25 cellular contexts compared by ENCODE assay signal in genomic region chr1:204147392-204148097, GRCh38. TPM values are rescaled to one million over a fixed set of nuclear protein-coding genes. Genes with fewer than 3 reads are reported as not detected.
DNase-seq lines count a peak whose midpoint lies in the region; ATAC-seq and TF ChIP-seq lines count a peak whose summit lies in the region.
"Had no signal": no experiment of that assay in that cellular context is flagged by ENCODE, and none has a peak within 500 bp of the region (broad histone marks: within the 10 kb centered on the region; RNA-seq: fewer than 3 reads in every experiment).

No MANE protein-coding gene starts in this region.

- no peak overlapping the region for H3K56ac ChIP-seq in mesendoderm (ENCODE audit: low read length)

- peak; percentile 5 for DNase-seq in 8988T
- peak; percentile 58 for DNase-seq in endodermal cell
- peak; percentile 26 for DNase-seq in mesendoderm
- no peak for DNase-seq in stimulated activated CD4-positive, alpha-beta T cell treated with anti-CD3 and anti-CD28 coated beads, Interleukin-4, amount 100 ng/mL, for 1 hour
- no peak for DNase-seq in activated CD4-positive, alpha-beta memory T cell treated with anti-CD3 and anti-CD28 coated beads, Interleukin-2, amount 10 ng/mL, durations not matched to agents 7 days and 5 days
- DNase-seq in activated CD4-positive, alpha-beta T cell treated with anti-CD3 and anti-CD28 coated beads for 48 hours, result no peak
- DNase-seq: activated CD4-positive, alpha-beta T cell treated with anti-CD3 and anti-CD28 coated beads, Interleukin-2, amount 50 U/mL, for 4 hours; activated effector memory CD4-positive, alpha-beta T cell treated with anti-CD3 and anti-CD28 coated beads, Interleukin-2, amount 50 U/mL, for 16 hours; BE2C; heart right ventricle; islet precursor cell; NCI-H2171 treated with DMSO at 0.1 percent for 48 hours; NCI-H526 had no signal

- H3K4me1 Mint-ChIP-seq in endodermal cell, result peaks cover 18% of the 10 kb centered on the region
- H3K4me1 Mint-ChIP-seq in activated CD4-positive, alpha-beta memory T cell treated with anti-CD3 and anti-CD28 coated beads, Interleukin-2, amount 10 ng/mL, durations not matched to agents 7 days and 5 days, result no peaks in the 10 kb centered on the region

- no peaks in the 10 kb centered on the region for H3K9me3 Mint-ChIP-seq in endodermal cell
- no peaks in the 10 kb centered on the region for H3K9me3 Mint-ChIP-seq in activated CD4-positive, alpha-beta memory T cell treated with anti-CD3 and anti-CD28 coated beads, Interleukin-2, amount 10 ng/mL, durations not matched to agents 7 days and 5 days

- H3K4me3 ChIP-seq in HUES64 (ENCODE audit: low read length) (peak overlapping the region; percentile 13; the same call in 1 of the 2 replicates), endodermal cell (ENCODE audit: low read length) (no peak overlapping the region), mesendoderm (ENCODE audit: low read length) (no peak overlapping the region)
- H3K4me3 ChIP-seq: heart right ventricle, K562, SK-N-MC had no signal

- H3K4ac ChIP-seq in mesendoderm (ENCODE audit: low read depth, low read length), result no peak overlapping the region

- 13% methylated on average over 8 of the region's 8 CpGs for WGBS in HUES64
- 52 to 64% methylated on average over 4 to 8 of the region's 8 CpGs for WGBS in endodermal cell (ENCODE audit: insufficient coverage in 1 of 2, insufficient read length in 1 of 2), 2 experiments
- WGBS in mesendoderm (ENCODE audit: extremely low coverage, insufficient coverage, low lambda C conversion rate), result no CpG with 5 or more reads among the region's 8 CpGs

- H3K9ac ChIP-seq in HUES64 (ENCODE audit: low read depth, low read length) (peak overlapping the region; percentile 52; the same call in 1 of the 2 replicates), endodermal cell (ENCODE audit: extremely low read depth, low read length, poor library complexity, severe bottlenecking) (no peak overlapping the region), mesendoderm (ENCODE audit: low read length) (no peak overlapping the region)

- no peak overlapping the region for H2BK120ac ChIP-seq in mesendoderm (ENCODE audit: low read depth, low read length)

- no peaks in the 10 kb centered on the region for H3K9me3 ChIP-seq in HUES64 (ENCODE audit: insufficient read depth, low read depth, low read length)
- H3K9me3 ChIP-seq in endodermal cell (ENCODE audit: control insufficient read depth, low read length), result no peaks in the 10 kb centered on the region
- H3K9me3 ChIP-seq: BE2C, heart right ventricle had no signal

- H2BK15ac ChIP-seq in mesendoderm (replicated peaks; ENCODE audit: low read depth), result no peak overlapping the region

- H3K79me2 ChIP-seq in mesendoderm (ENCODE audit: control insufficient read depth, insufficient read depth, low read length), result no peaks in the 10 kb centered on the region

- no peak overlapping the region for H4K5ac ChIP-seq in mesendoderm (ENCODE audit: low read length)

- H4K8ac ChIP-seq in mesendoderm (ENCODE audit: low read depth, low read length), result no peak overlapping the region

- no peaks in the 10 kb centered on the region for H3K36me3 Mint-ChIP-seq in endodermal cell (ENCODE audit: low read depth)
- H3K36me3 Mint-ChIP-seq in activated CD4-positive, alpha-beta memory T cell treated with anti-CD3 and anti-CD28 coated beads, Interleukin-2, amount 10 ng/mL, durations not matched to agents 7 days and 5 days (ENCODE audit: low read depth), result no peaks in the 10 kb centered on the region

- CTCF ChIA-PET in activated CD4-positive, alpha-beta memory T cell treated with anti-CD3 and anti-CD28 coated beads, Interleukin-2, amount 10 ng/mL, durations not matched to agents 7 days and 5 days (lab: Charles Lee), result no interaction called here

- no peak overlapping the region for H3K4me3 Mint-ChIP-seq in endodermal cell
- no peak overlapping the region for H3K4me3 Mint-ChIP-seq in activated CD4-positive, alpha-beta memory T cell treated with anti-CD3 and anti-CD28 coated beads, Interleukin-2, amount 10 ng/mL, durations not matched to agents 7 days and 5 days

- no peak for ATAC-seq in GM21786 (IDR thresholded peaks at IDR 0.05; ENCODE audit: unreplicated experiment)
- ATAC-seq: heart right ventricle, K562 had no signal

- H3K27ac ChIP-seq in HUES64 (ENCODE audit: low read depth, low read length) (peak overlapping the region; percentile 92), endodermal cell (ENCODE audit: low read depth, low read length) (no peak overlapping the region), mesendoderm (ENCODE audit: low read depth, low read length) (no peak overlapping the region)
- H3K27ac ChIP-seq: epithelial cell of prostate, heart right ventricle, SK-N-MC, VCaP had no signal

- peak overlapping the region; percentile 53 for H3K27ac Mint-ChIP-seq in endodermal cell
- H3K27ac Mint-ChIP-seq in activated CD4-positive, alpha-beta memory T cell treated with anti-CD3 and anti-CD28 coated beads, Interleukin-2, amount 10 ng/mL, durations not matched to agents 7 days and 5 days, result no peak overlapping the region

- H2AK5ac ChIP-seq in mesendoderm (ENCODE audit: low read length), result no peak overlapping the region

- H3K27me3 ChIP-seq in HUES64 (ENCODE audit: insufficient read depth, low read length), result peaks cover 14% of the 10 kb centered on the region
- peaks cover 38% of the 10 kb centered on the region for H3K27me3 ChIP-seq in endodermal cell (ENCODE audit: control insufficient read depth, insufficient read depth, low read length, poor library complexity, severe bottlenecking)
- H3K27me3 ChIP-seq in mesendoderm (ENCODE audit: insufficient read depth, low read length, poor library complexity), result no peaks in the 10 kb centered on the region
- H3K27me3 ChIP-seq: BE2C had no signal

- no peaks in the 10 kb centered on the region for H3K79me1 ChIP-seq in mesendoderm (ENCODE audit: low read length)

- H3K4me1 ChIP-seq in HUES64 (ENCODE audit: insufficient read depth, low read length), result peaks cover 24% of the 10 kb centered on the region
- no peaks in the 10 kb centered on the region for H3K4me1 ChIP-seq in endodermal cell (ENCODE audit: control insufficient read depth, insufficient read depth, low read length)
- peaks cover 1% of the 10 kb centered on the region for H3K4me1 ChIP-seq in mesendoderm (ENCODE audit: control insufficient read depth, low read depth, low read length)

- no peak overlapping the region for H3K23ac ChIP-seq in mesendoderm (ENCODE audit: low read length)

- TF ChIP-seq CTCF in endodermal cell (conservative IDR thresholded peaks at IDR 0.05), result no peak

- H3K18ac ChIP-seq in mesendoderm (ENCODE audit: low read length), result no peak overlapping the region

- H2BK5ac ChIP-seq in mesendoderm (ENCODE audit: low read length), result no peak overlapping the region

- no peak overlapping the region for H3K4me2 ChIP-seq in mesendoderm (ENCODE audit: low read length)

- H3K36me3 ChIP-seq in HUES64 (ENCODE audit: insufficient read depth, low read length) (no peaks in the 10 kb centered on the region), endodermal cell (ENCODE audit: control insufficient read depth, insufficient read depth, low read length) (no peaks in the 10 kb centered on the region), mesendoderm (ENCODE audit: control insufficient read depth, insufficient read depth, low read length) (no peaks in the 10 kb centered on the region)
- H3K36me3 ChIP-seq: BE2C had no signal

- POLR2A ChIA-PET in activated CD4-positive, alpha-beta memory T cell treated with anti-CD3 and anti-CD28 coated beads, Interleukin-2, amount 10 ng/mL, durations not matched to agents 7 days and 5 days (lab: Charles Lee), result no interaction called here

- H3K27me3 Mint-ChIP-seq in endodermal cell (ENCODE audit: insufficient read depth), result peaks cover 25% of the 10 kb centered on the region
- peaks cover 13% of the 10 kb centered on the region for H3K27me3 Mint-ChIP-seq in activated CD4-positive, alpha-beta memory T cell treated with anti-CD3 and anti-CD28 coated beads, Interleukin-2, amount 10 ng/mL, durations not matched to agents 7 days and 5 days

RNA-seq across cellular contexts. Expression of gene ETNK2, which starts 4.3 kb away (rescaled TPM):
- polyA plus RNA-seq in HUES64 (2013, experiment 1 of 2), result 12.5 TPM
- polyA plus RNA-seq in HUES64 (2013, experiment 2 of 2), result 15.5 TPM
- 10 to 100 TPM; 16.7 to 24.4 TPM for total RNA-seq in endodermal cell
- polyA plus RNA-seq in endodermal cell (2013, experiment 1 of 2), result 11.9 TPM
- 11.8 TPM for polyA plus RNA-seq in endodermal cell (2013, experiment 2 of 2)
- polyA plus RNA-seq in mesendoderm (2013, experiment 1 of 2), result 8.3 TPM
- polyA plus RNA-seq in mesendoderm (2013, experiment 2 of 2), result 8.5 TPM
- under 1 TPM; 0.08 to 0.18 TPM for total RNA-seq in activated CD4-positive, alpha-beta memory T cell treated with anti-CD3 and anti-CD28 coated beads, Interleukin-2, amount 10 ng/mL, durations not matched to agents 7 days and 5 days

RNA-seq across cellular contexts. Expression of gene REN, which starts 18.6 kb away (rescaled TPM):
- polyA plus RNA-seq in HUES64 (2013, experiment 1 of 2), result not detected
- not detected for polyA plus RNA-seq in HUES64 (2013, experiment 2 of 2)
- total RNA-seq in endodermal cell, result not detected
- polyA plus RNA-seq in endodermal cell (2013, experiment 1 of 2), result 0.85 TPM
- polyA plus RNA-seq in endodermal cell (2013, experiment 2 of 2), result 0.29 TPM
- polyA plus RNA-seq in mesendoderm (2013, experiment 1 of 2), result not detected
- not detected for polyA plus RNA-seq in mesendoderm (2013, experiment 2 of 2)
- total RNA-seq in activated CD4-positive, alpha-beta memory T cell treated with anti-CD3 and anti-CD28 coated beads, Interleukin-2, amount 10 ng/mL, durations not matched to agents 7 days and 5 days, result not detected
- total RNA-seq: A673; dermis microvascular lymphatic vessel endothelial cell; heart right ventricle; lung microvascular endothelial cell; renal cortical epithelial cell; T-helper 2 cell treated with Interferon-gamma antibody and Interleukin-4, amounts not matched to agents 100 ng/mL and 5 ng/mL, for 36 hours had no signal
- polyA plus RNA-seq: heart right ventricle had no signal

RNA-seq across cellular contexts. Expression of gene KISS1, which starts 48.7 kb away (rescaled TPM):
- polyA plus RNA-seq in HUES64 (2013, experiment 1 of 2), result not detected
- polyA plus RNA-seq in HUES64 (2013, experiment 2 of 2), result not detected
- total RNA-seq in endodermal cell, result not detected
- not detected for polyA plus RNA-seq in endodermal cell (2013, experiment 1 of 2)
- not detected for polyA plus RNA-seq in endodermal cell (2013, experiment 2 of 2)
- polyA plus RNA-seq in mesendoderm (2013, experiment 1 of 2), result 0.13 TPM
- not detected for polyA plus RNA-seq in mesendoderm (2013, experiment 2 of 2)
- total RNA-seq in activated CD4-positive, alpha-beta memory T cell treated with anti-CD3 and anti-CD28 coated beads, Interleukin-2, amount 10 ng/mL, durations not matched to agents 7 days and 5 days, result not detected
- total RNA-seq: A673; heart right ventricle; K562; renal cortical epithelial cell; T-helper 2 cell treated with Interferon-gamma antibody and Interleukin-4, amounts not matched to agents 100 ng/mL and 5 ng/mL, for 36 hours; urinary bladder had no signal
- polyA plus RNA-seq: heart right ventricle had no signal

Comparison
In these comparisons a context has a peak if more than half of its experiments do, and no peak if none do; other contexts are left out.
1. DNase-seq: peak in 8988T (single experiment), endodermal cell (single experiment) and mesendoderm (single experiment); none in stimulated activated CD4-positive, alpha-beta T cell treated with anti-CD3 and anti-CD28 coated beads, Interleukin-4, amount 100 ng/mL, for 1 hour (single experiment), activated CD4-positive, alpha-beta memory T cell treated with anti-CD3 and anti-CD28 coated beads, Interleukin-2, amount 10 ng/mL, durations not matched to agents 7 days and 5 days (single experiment) and activated CD4-positive, alpha-beta T cell treated with anti-CD3 and anti-CD28 coated beads for 48 hours (single experiment).
2. RNA of gene ETNK2, which starts 4.3 kb away (total RNA-seq): 16.7 to 24.4 TPM in endodermal cell; 0.08 to 0.18 TPM in activated CD4-positive, alpha-beta memory T cell treated with anti-CD3 and anti-CD28 coated beads, Interleukin-2, amount 10 ng/mL, durations not matched to agents 7 days and 5 days; every median in the first group is over 10 times any median in the second.